ENCODE assay signal across 18 cellular contexts in genomic region chrX:10245219-10245618, GRCh38.
DNase-seq lines count a peak whose midpoint lies in the region; ATAC-seq, FAIRE-seq and TF ChIP-seq lines count a peak whose summit lies in the region.
"Had no signal": no experiment of that assay in that cellular context is flagged by ENCODE, and none has a peak within 500 bp of the region (broad histone marks: within the 10 kb centered on the region; RNA-seq: fewer than 3 reads in every experiment).

No MANE protein-coding gene starts in this region.

- TF ChIP-seq POLR2A in GM12878 (IDR thresholded peaks at IDR 0.05; ENCODE audit: low read depth, low read length) (no peak), testis (IDR thresholded peaks at IDR 0.05) (no peak)

- H3K9ac ChIP-seq in GM12878 (ENCODE audit: control insufficient read depth, insufficient read depth, low read length): no peak overlapping the region

- H3K27ac ChIP-seq in GM12878 (ENCODE audit: control insufficient read depth, insufficient read depth) (no peak overlapping the region), testis (peak overlapping the region in 1 of 2 donors; percentile 7)

- POLR2A ChIA-PET in GM12878 (lab: Charles Lee): no interaction called here

- H3K36me3 ChIP-seq in GM12878 (ENCODE audit: control insufficient read depth in 2 of 2, insufficient read depth in 2 of 2, low read length in 1 of 2) (no peaks in the 10 kb centered on the region), testis (ENCODE audit: low read depth, missing control alignments) (no peaks in the 10 kb centered on the region), HAP-1 (replicated peaks) (no peaks in the 10 kb centered on the region)

- BruUV-seq in GM12878 (replicated peaks; lab: Mats Ljungman, UMichigan): no TSS peak

- H3K4me2 ChIP-seq in GM12878 (ENCODE audit: control insufficient read depth, insufficient read depth): no peak overlapping the region
- H3K4me2 ChIP-seq: GM23338 had no signal

- no peaks in the 10 kb centered on the region for H3K79me2 ChIP-seq in GM12878 (ENCODE audit: control insufficient read depth, insufficient read depth, low read length)

- no peak for FAIRE-seq in GM12878 (lab: Jason Lieb, UNC)
- FAIRE-seq: D721Med, G401.6 had no signal

- whole genome bisulfite sequencing in GM12878 (ENCODE audit: insufficient coverage, insufficient replicate concordance, low lambda C conversion rate, missing lambda C conversion rate): 20% methylated on average over 4 of the region's 4 CpGs
- WGBS in testis, 2 donors: 31 to 41% methylated on average over 3 to 4 of the region's 4 CpGs

- H3K4me3 ChIP-seq in GM12865 (ENCODE audit: low read depth, low read length) (no peak overlapping the region), GM12878 (no peak overlapping the region), testis (no peak overlapping the region), HAP-1 (no peak overlapping the region)
- H3K4me3 ChIP-seq: GM23338 had no signal

- TF ChIP-seq CTCF in GM12865 (IDR thresholded peaks at IDR 0.05; ENCODE audit: insufficient read depth, low read depth, low read length, missing control alignments) (no peak), GM12878 (IDR thresholded peaks at IDR 0.05 in 2 of 3, conservative IDR thresholded peaks at IDR 0.05 in 1 of 3; ENCODE audit: control insufficient read depth in 2 of 3, extremely low read depth in 1 of 3, insufficient read depth in 1 of 3, low read depth in 3 of 3, low read length in 3 of 3) (no peak), testis (IDR thresholded peaks at IDR 0.05) (no peak)

- CTCF ChIA-PET in GM12878 (lab: Yijun Ruan, JAX): interaction anchor here (0.7 to 1.7 kb wide), 3 partner anchors 8 to 904 kb away, joined by 3 to 4 read pairs (median 3); no protein-coding TSS in a partner anchor

- intact Hi-C loops in GM12878 (cut with micrococcal nuclease; ENCODE audit: unreplicated experiment) (no loop called here), testis (cut with DNase I; ENCODE audit: low total_unique reads) (no loop called here)

- H3K27me3 ChIP-seq in GM12878 (replicated peaks in 1 of 2; ENCODE audit: control insufficient read depth in 2 of 2, insufficient read depth in 2 of 2, low read length in 1 of 2) (no peaks in the 10 kb centered on the region), testis (no peaks in the 10 kb centered on the region), HAP-1 (ENCODE audit: low read depth) (no peaks in the 10 kb centered on the region)

- RAD21 ChIA-PET in GM12878 (lab: Charles Lee; ENCODE audit: unreplicated experiment): no interaction called here

- no peak for TF ChIP-seq EP300 in GM12878 (IDR thresholded peaks at IDR 0.05; ENCODE audit: borderline replicate concordance in 1 of 2, control insufficient read depth in 1 of 2, low read depth in 2 of 2, low read length in 2 of 2)

- H3K4me1 ChIP-seq in GM12878 (ENCODE audit: control insufficient read depth, insufficient read depth, low read length) (no peaks in the 10 kb centered on the region), testis (peaks cover 8% of the 10 kb centered on the region), HAP-1 (no peaks in the 10 kb centered on the region)

- no peak for TF ChIP-seq RAD21 in GM12878 (IDR thresholded peaks at IDR 0.05; ENCODE audit: insufficient read depth, low read depth, low read length)

- in situ Hi-C loops in GM12878 (cut with MboI): no loop called here
- in situ Hi-C loops in HAP-1 (cut with MboI; ENCODE audit: low sequenced_read_pairs): no loop called here

- no peaks in the 10 kb centered on the region for H3K9me3 ChIP-seq in GM12878 (replicated peaks; ENCODE audit: control insufficient read depth, insufficient read depth, low read length)
- no peaks in the 10 kb centered on the region for H3K9me3 ChIP-seq in testis
- H3K9me3 ChIP-seq in HAP-1: no peaks in the 10 kb centered on the region

- peak; percentile 52 for ATAC-seq in GM12878
- ATAC-seq: CD8-positive, alpha-beta T cell; GM23338 had no signal

- no peak overlapping the region for H2AFZ ChIP-seq in GM12878 (ENCODE audit: control insufficient read depth, low read depth, low read length)
- H2AFZ ChIP-seq: GM23338 had no signal

- DNase-seq in GM12865 (ENCODE audit: low read depth) (peak; percentile 2), GM12878 (ENCODE audit: low read depth, low spot score) (no peak), fibroblast of peridontal ligament (ENCODE audit: extremely low read depth) (peak; percentile 42), testis (peak; percentile 15), C1 segment of cervical spinal cord (lab: John Stamatoyannopoulos, UW) (no peak), NCI-H774 (lab: John Stamatoyannopoulos, UW) (no peak), HAP-1 (ENCODE audit: low spot score in 2 of 2) (no peak)
- DNase-seq: CD8-positive, alpha-beta T cell; COR-L47; DMS153; DMS79 treated with DMSO at 0.1 percent for 48 hours; EL; H7; IMR-90; KBM-7 had no signal

- SMC1A ChIA-PET in GM12878 (lab: Charles Lee; ENCODE audit: uncharacterized antibody, unreplicated experiment): interaction anchor here (0.5 to 1.6 kb wide), 4 partner anchors 15 to 367 kb away, joined by 3 to 4 read pairs (median 4); no protein-coding TSS in a partner anchor

- H4K20me1 ChIP-seq in GM12878 (ENCODE audit: control insufficient read depth, insufficient read depth): no peaks in the 10 kb centered on the region

TF ChIP-seq in GM12878, 131 proteins besides CTCF, POLR2A, EP300 and RAD21:
- TF ChIP-seq TARDBP (IDR thresholded peaks at IDR 0.05; ENCODE audit: borderline replicate concordance) (no peak), CREB1 (IDR thresholded peaks at IDR 0.05; ENCODE audit: low read depth) (no peak), HCFC1 (IDR thresholded peaks at IDR 0.05; ENCODE audit: low read length) (no peak), STAT3 (IDR thresholded peaks at IDR 0.05; ENCODE audit: low read depth, low read length) (no peak), RAD51 (IDR thresholded peaks at IDR 0.05) (no peak), POLR2AphosphoS2 (IDR thresholded peaks at IDR 0.05; ENCODE audit: low read depth, low read length) (no peak), PML (IDR thresholded peaks at IDR 0.05; ENCODE audit: low read length) (no peak), SREBF2 (IDR thresholded peaks at IDR 0.05; ENCODE audit: low read length) (no peak), BRCA1 (IDR thresholded peaks at IDR 0.05; ENCODE audit: low read depth, low read length) (no peak), PAX8 (IDR thresholded peaks at IDR 0.05) (no peak), ZBTB11 (CRISPR knock-in tag; IDR thresholded peaks at IDR 0.05) (no peak), TCF3 (IDR thresholded peaks at IDR 0.05; ENCODE audit: borderline replicate concordance, insufficient read depth, low read depth, low read length) (no peak)

Comparison
In these comparisons a context has a peak if more than half of its experiments do, and no peak if none do; other contexts are left out.
1. DNase-seq: peak in GM12865 (single experiment), fibroblast of peridontal ligament (single experiment) and testis (single experiment); none in GM12878 (single experiment), C1 segment of cervical spinal cord (0 of 14), NCI-H774 (single experiment) and HAP-1 (0 of 2).